ENCODE assay signal across 9 cellular contexts in the genomic region with DNA sequence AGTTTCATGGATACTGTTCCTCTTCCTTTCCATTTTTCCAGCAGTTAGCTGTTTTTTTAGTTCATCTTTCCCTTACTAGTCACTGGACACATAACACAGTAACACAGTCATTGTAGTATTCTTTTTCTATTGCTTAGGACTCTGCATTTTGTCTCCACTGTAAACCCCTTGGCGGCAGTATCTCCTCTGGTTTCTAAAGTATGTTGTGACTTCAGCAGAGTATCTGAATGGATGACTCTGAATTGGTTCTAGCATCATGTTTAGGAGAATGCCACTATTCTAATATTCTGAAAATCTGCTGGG. TPM values are rescaled to one million over a fixed set of nuclear protein-coding genes. Genes with fewer than 3 reads are reported as not detected.
DNase-seq lines count a peak whose midpoint lies in the region; ATAC-seq and TF ChIP-seq lines count a peak whose summit lies in the region.
"Had no signal": no experiment of that assay in that cellular context is flagged by ENCODE, and none has a peak within 500 bp of the region (broad histone marks: within the 10 kb centered on the region; RNA-seq: fewer than 3 reads in every experiment).

No MANE protein-coding gene starts in this region.

- H3K27ac ChIP-seq in VCaP (peak overlapping the region; percentile 80), neural progenitor cell (no peak overlapping the region)

- H3K4me1 Mint-ChIP-seq in neural progenitor cell = peaks cover 22% of the 10 kb centered on the region

- no peak overlapping the region for H3K4me3 Mint-ChIP-seq in neural progenitor cell
- H3K4me3 Mint-ChIP-seq: dendritic cell treated with granulocyte-macrophage colony-stimulating factor and Interleukin-4, amounts not matched to agents 40 ng/mL and 50 ng/mL, for 4 days had no signal

- peaks cover 4% of the 10 kb centered on the region for H3K36me3 Mint-ChIP-seq in neural progenitor cell

- H3K27me3 ChIP-seq in Loucy (ENCODE audit: insufficient read depth, low read length, poor library complexity, severe bottlenecking) (no peaks in the 10 kb centered on the region), neural progenitor cell (no peaks in the 10 kb centered on the region)

- no peaks in the 10 kb centered on the region for H3K27me3 Mint-ChIP-seq in neural progenitor cell (ENCODE audit: insufficient read depth, low read depth)
- H3K27me3 Mint-ChIP-seq: dendritic cell treated with granulocyte-macrophage colony-stimulating factor and Interleukin-4, amounts not matched to agents 40 ng/mL and 50 ng/mL, for 4 days had no signal

- no peaks in the 10 kb centered on the region for H3K9me2 ChIP-seq in Loucy (replicated peaks; ENCODE audit: low read depth, low read length)

- H3K27ac Mint-ChIP-seq in neural progenitor cell = no peak overlapping the region
- H3K27ac Mint-ChIP-seq: dendritic cell treated with granulocyte-macrophage colony-stimulating factor and Interleukin-4, amounts not matched to agents 40 ng/mL and 50 ng/mL, for 4 days had no signal

- peak; percentile 65 for TF ChIP-seq CTCF in Loucy (conservative IDR thresholded peaks at IDR 0.05; ENCODE audit: low read length)
- peak; percentile 17; the same call in 1 of the 2 replicates for TF ChIP-seq CTCF in VCaP (conservative IDR thresholded peaks at IDR 0.05)
- peak; percentile 19 for TF ChIP-seq CTCF in neural progenitor cell (IDR thresholded peaks at IDR 0.05)

- peak; percentile 4 for DNase-seq in NCI-H345 (lab: John Stamatoyannopoulos, UW)
- no peak for DNase-seq in NCI-H345 treated with DMSO at 0.1 percent for 48 hours (lab: John Stamatoyannopoulos, UW; ENCODE audit: unreplicated experiment)
- peak; percentile 23 for DNase-seq in neural progenitor cell (ENCODE audit: low spot score)
- no peak for DNase-seq in activated effector memory CD4-positive, alpha-beta T cell treated with anti-CD3 and anti-CD28 coated beads, Interleukin-2, amount 50 U/mL, for 16 hours
- no peak for DNase-seq in GOT3 (lab: John Stamatoyannopoulos, UW)

- H3K4me3 ChIP-seq in Loucy (ENCODE audit: low read length, poor library complexity, severe bottlenecking) = peak overlapping the region; percentile 84
- peak overlapping the region; percentile 71 for H3K4me3 ChIP-seq in neural progenitor cell

- no peaks in the 10 kb centered on the region for H3K36me3 ChIP-seq in Loucy (ENCODE audit: insufficient read depth, low read length)
- H3K36me3 ChIP-seq in neural progenitor cell = peaks cover 2% of the 10 kb centered on the region

- H3K4me1 ChIP-seq in Loucy (ENCODE audit: insufficient read depth, low read length, poor library complexity, severe bottlenecking) (peaks cover 63% of the 10 kb centered on the region), neural progenitor cell (peaks cover 44% of the 10 kb centered on the region)

- peak overlapping the region; percentile 72 for H3K4me2 ChIP-seq in Loucy (ENCODE audit: low read depth, low read length, poor library complexity, severe bottlenecking)
- H3K4me2 ChIP-seq in neural progenitor cell = peak overlapping the region; percentile 86

- H2AFZ ChIP-seq in Loucy (ENCODE audit: low read length) (no peak overlapping the region), neural progenitor cell (replicated peaks) (no peak overlapping the region)

- H3K9me3 ChIP-seq in Loucy (ENCODE audit: insufficient read depth, low read depth, low read length) (no peaks in the 10 kb centered on the region), neural progenitor cell (ENCODE audit: low read depth) (no peaks in the 10 kb centered on the region)

- H3F3A ChIP-seq in Loucy (ENCODE audit: low read depth) = no peaks in the 10 kb centered on the region
- peaks cover 37% of the 10 kb centered on the region for H3F3A ChIP-seq in neural progenitor cell (ENCODE audit: low read depth)

- H3K79me2 ChIP-seq in Loucy (ENCODE audit: insufficient read depth, low read length) (peaks cover 68% of the 10 kb centered on the region), neural progenitor cell (ENCODE audit: low read depth) (peaks cover 65% of the 10 kb centered on the region)

- ATAC-seq in HG03521 (IDR thresholded peaks at IDR 0.05; ENCODE audit: unreplicated experiment) = no peak

- H3K9ac ChIP-seq in Loucy (ENCODE audit: low read depth, low read length, poor library complexity, severe bottlenecking) (peak overlapping the region; percentile 76), neural progenitor cell (no peak overlapping the region)

- H3K9me3 Mint-ChIP-seq in neural progenitor cell = no peaks in the 10 kb centered on the region
- H3K9me3 Mint-ChIP-seq: dendritic cell treated with granulocyte-macrophage colony-stimulating factor and Interleukin-4, amounts not matched to agents 40 ng/mL and 50 ng/mL, for 4 days had no signal

- H4K20me1 ChIP-seq in Loucy (ENCODE audit: insufficient read depth, low read length, poor library complexity, severe bottlenecking) (peaks cover 59% of the 10 kb centered on the region), neural progenitor cell (ENCODE audit: low read depth) (peaks cover 54% of the 10 kb centered on the region)

RNA-seq across cellular contexts. Expression of gene CDC7, which starts 2.2 kb away (rescaled TPM):
- total RNA-seq in neural progenitor cell (ENCODE audit: low replicate concordance) = 90.8 and 156 TPM in 2 replicates

Comparison
In these comparisons a context has a peak if more than half of its experiments do, and no peak if none do; other contexts are left out.
1. DNase-seq: peak in NCI-H345 (single experiment) and neural progenitor cell (single experiment); none in NCI-H345 treated with DMSO at 0.1 percent for 48 hours (single experiment), activated effector memory CD4-positive, alpha-beta T cell treated with anti-CD3 and anti-CD28 coated beads, Interleukin-2, amount 50 U/mL, for 16 hours (single experiment) and GOT3 (single experiment).
2. Peak in every context shown above with its lines, with median percentiles within 50 percentile points of each other: CTCF ChIP-seq.